3 cellular contexts compared by ENCODE assay signal in the genomic region with DNA sequence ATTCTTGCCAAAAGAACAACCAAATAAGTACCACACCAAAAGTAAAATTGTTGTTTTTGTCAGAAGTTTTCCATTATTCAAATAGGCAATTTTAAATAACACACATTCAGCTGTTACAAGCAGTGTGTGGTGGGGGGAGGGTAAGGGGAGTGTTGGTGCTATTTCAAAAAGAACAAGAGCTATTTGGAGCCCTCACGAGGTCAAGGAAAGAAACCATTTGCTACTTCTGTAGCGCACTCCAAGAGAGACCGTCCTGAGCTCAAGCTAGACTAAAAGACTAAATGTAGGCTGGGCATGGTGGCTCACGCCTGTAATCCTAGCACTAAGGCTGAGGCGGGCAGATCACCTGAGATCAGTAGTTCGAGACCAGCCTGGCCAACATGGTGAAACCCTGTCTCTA.
TF ChIP-seq lines count a peak whose summit lies in the region.

No MANE protein-coding gene starts in this region.

TF ChIP-seq in GM23338, 12 proteins besides CTCF, POLR2A, EP300 and RAD21:
- TF ChIP-seq NANOG (IDR thresholded peaks at IDR 0.05; ENCODE audit: borderline replicate concordance) (no peak), ZNF331 (CRISPR knock-in tag; IDR thresholded peaks at IDR 0.05; ENCODE audit: low read depth) (no peak), ZNF114 (CRISPR knock-in tag; IDR thresholded peaks at IDR 0.05) (no peak), POLR2AphosphoS5 (IDR thresholded peaks at IDR 0.05; ENCODE audit: low read depth) (no peak), STAT1 (IDR thresholded peaks at IDR 0.05; ENCODE audit: unreplicated experiment) (no peak), EZH2phosphoT487 (IDR thresholded peaks at IDR 0.05; ENCODE audit: unreplicated experiment) (no peak)
- TF ChIP-seq, protein P1, sequence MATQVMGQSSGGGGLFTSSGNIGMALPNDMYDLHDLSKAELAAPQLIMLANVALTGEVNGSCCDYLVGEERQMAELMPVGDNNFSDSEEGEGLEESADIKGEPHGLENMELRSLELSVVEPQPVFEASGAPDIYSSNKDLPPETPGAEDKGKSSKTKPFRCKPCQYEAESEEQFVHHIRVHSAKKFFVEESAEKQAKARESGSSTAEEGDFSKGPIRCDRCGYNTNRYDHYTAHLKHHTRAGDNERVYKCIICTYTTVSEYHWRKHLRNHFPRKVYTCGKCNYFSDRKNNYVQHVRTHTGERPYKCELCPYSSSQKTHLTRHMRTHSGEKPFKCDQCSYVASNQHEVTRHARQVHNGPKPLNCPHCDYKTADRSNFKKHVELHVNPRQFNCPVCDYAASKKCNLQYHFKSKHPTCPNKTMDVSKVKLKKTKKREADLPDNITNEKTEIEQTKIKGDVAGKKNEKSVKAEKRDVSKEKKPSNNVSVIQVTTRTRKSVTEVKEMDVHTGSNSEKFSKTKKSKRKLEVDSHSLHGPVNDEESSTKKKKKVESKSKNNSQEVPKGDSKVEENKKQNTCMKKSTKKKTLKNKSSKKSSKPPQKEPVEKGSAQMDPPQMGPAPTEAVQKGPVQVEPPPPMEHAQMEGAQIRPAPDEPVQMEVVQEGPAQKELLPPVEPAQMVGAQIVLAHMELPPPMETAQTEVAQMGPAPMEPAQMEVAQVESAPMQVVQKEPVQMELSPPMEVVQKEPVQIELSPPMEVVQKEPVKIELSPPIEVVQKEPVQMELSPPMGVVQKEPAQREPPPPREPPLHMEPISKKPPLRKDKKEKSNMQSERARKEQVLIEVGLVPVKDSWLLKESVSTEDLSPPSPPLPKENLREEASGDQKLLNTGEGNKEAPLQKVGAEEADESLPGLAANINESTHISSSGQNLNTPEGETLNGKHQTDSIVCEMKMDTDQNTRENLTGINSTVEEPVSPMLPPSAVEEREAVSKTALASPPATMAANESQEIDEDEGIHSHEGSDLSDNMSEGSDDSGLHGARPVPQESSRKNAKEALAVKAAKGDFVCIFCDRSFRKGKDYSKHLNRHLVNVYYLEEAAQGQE (IDR thresholded peaks at IDR 0.05; ENCODE audit: unreplicated experiment) = no peak

TF ChIP-seq in IMR-90, 13 proteins besides CTCF, POLR2A, EP300 and RAD21:
- TF ChIP-seq RCOR1 (IDR thresholded peaks at IDR 0.05; ENCODE audit: insufficient replicate concordance, low read length) (no peak), SMC3 (IDR thresholded peaks at IDR 0.05; ENCODE audit: low read depth, low read length) (no peak), NFE2L2 (IDR thresholded peaks at IDR 0.05; ENCODE audit: low read depth, low read length) (no peak), MAZ (IDR thresholded peaks at IDR 0.05; ENCODE audit: borderline replicate concordance, low read depth, low read length) (no peak), BHLHE40 (IDR thresholded peaks at IDR 0.05; ENCODE audit: low read depth, low read length) (no peak), RFX5 (IDR thresholded peaks at IDR 0.05; ENCODE audit: low read depth, low read length) (no peak), MXI1 (IDR thresholded peaks at IDR 0.05; ENCODE audit: borderline replicate concordance, low read depth, low read length) (no peak), ELK1 (IDR thresholded peaks at IDR 0.05; ENCODE audit: borderline replicate concordance, low read depth, low read length) (no peak), CEBPB (IDR thresholded peaks at IDR 0.05; ENCODE audit: low read depth, low read length) (no peak)
- TF ChIP-seq, protein P2, sequence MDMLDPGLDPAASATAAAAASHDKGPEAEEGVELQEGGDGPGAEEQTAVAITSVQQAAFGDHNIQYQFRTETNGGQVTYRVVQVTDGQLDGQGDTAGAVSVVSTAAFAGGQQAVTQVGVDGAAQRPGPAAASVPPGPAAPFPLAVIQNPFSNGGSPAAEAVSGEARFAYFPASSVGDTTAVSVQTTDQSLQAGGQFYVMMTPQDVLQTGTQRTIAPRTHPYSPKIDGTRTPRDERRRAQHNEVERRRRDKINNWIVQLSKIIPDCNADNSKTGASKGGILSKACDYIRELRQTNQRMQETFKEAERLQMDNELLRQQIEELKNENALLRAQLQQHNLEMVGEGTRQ (IDR thresholded peaks at IDR 0.05; ENCODE audit: low read depth, low read length) = no peak

TF ChIP-seq in H1, 55 proteins besides CTCF, POLR2A, EP300 and RAD21:
- TF ChIP-seq POLR2AphosphoS5 (IDR thresholded peaks at IDR 0.05; ENCODE audit: low read depth, low read length) = no peak
- TF ChIP-seq BCL11A (IDR thresholded peaks at IDR 0.05; ENCODE audit: low read depth in 2 of 2, low read length in 2 of 2) = no peak
- no peak for TF ChIP-seq CTBP2 (IDR thresholded peaks at IDR 0.05; ENCODE audit: borderline replicate concordance, insufficient read depth, insufficient read length, low read length)
- TF ChIP-seq, protein P3, sequence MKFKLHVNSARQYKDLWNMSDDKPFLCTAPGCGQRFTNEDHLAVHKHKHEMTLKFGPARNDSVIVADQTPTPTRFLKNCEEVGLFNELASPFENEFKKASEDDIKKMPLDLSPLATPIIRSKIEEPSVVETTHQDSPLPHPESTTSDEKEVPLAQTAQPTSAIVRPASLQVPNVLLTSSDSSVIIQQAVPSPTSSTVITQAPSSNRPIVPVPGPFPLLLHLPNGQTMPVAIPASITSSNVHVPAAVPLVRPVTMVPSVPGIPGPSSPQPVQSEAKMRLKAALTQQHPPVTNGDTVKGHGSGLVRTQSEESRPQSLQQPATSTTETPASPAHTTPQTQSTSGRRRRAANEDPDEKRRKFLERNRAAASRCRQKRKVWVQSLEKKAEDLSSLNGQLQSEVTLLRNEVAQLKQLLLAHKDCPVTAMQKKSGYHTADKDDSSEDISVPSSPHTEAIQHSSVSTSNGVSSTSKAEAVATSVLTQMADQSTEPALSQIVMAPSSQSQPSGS (IDR thresholded peaks at IDR 0.05; ENCODE audit: low read length) = no peak
- TF ChIP-seq TCF12 (IDR thresholded peaks at IDR 0.05; ENCODE audit: low read depth, low read length) = no peak
- TF ChIP-seq E2F6 (IDR thresholded peaks at IDR 0.05) = no peak
- no peak for TF ChIP-seq CREB1 (IDR thresholded peaks at IDR 0.05)
